In the genomic region with DNA sequence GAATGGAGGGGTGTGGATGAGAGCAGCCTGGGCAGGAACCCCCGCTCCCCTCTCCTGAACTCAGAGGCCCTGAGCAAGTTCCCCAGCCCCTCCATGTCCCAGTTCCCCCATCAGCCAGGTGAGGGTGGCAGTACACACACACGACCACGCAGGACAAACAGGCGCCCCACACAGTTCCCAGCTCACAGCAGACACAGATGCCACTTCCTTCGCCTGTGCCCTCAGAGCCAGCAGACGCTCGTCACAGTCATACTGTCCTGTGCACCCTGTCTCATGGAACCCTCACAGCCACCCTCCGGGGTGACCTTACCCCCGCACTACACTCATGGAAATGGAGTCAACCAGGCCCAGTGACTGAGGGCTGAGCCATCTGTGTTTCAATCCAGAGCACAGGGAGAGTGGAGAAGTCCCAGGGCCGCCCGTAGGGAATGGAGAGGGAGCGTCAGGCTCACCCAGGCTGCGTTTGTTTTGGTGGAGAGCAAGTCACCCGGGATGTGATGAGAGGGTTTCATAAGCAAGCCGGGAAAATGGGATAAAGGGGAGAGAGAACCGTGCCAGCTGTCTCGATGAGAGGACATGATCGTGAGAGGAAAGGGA, we compare ENCODE assay signal across 12 cellular contexts. TPM values are rescaled to one million over a fixed set of nuclear protein-coding genes. Genes with fewer than 3 reads are reported as not detected.
DNase-seq lines count a peak whose midpoint lies in the region; ATAC-seq and TF ChIP-seq lines count a peak whose summit lies in the region.
"Had no signal": no experiment of that assay in that cellular context is flagged by ENCODE, and none has a peak within 500 bp of the region (broad histone marks: within the 10 kb centered on the region; RNA-seq: fewer than 3 reads in every experiment).

No MANE protein-coding gene starts in this region.

- no peak overlapping the region for H3K9ac ChIP-seq in trophoblast cell (ENCODE audit: low read length)

- no peak overlapping the region for H3K14ac ChIP-seq in trophoblast cell (ENCODE audit: low read length)

- peak; percentile 40 for ATAC-seq in left ventricle myocardium superior

- no peak overlapping the region for H2BK120ac ChIP-seq in trophoblast cell (ENCODE audit: insufficient read depth, low read length, poor library complexity)

- intact Hi-C loops in left ventricle myocardium superior (cut with micrococcal nuclease): no loop called here

- H3K27ac Mint-ChIP-seq in activated CD4-positive, alpha-beta memory T cell treated with anti-CD3 and anti-CD28 coated beads, Interleukin-2, amount 10 ng/mL, durations not matched to agents 7 days and 5 days: peak overlapping the region; percentile 31
- H3K27ac Mint-ChIP-seq in osteocyte (ENCODE audit: unreplicated experiment): peak overlapping the region; percentile 72
- H3K27ac Mint-ChIP-seq: T-helper 2 cell treated with Interferon-gamma antibody and Interleukin-4, amounts not matched to agents 5 μg/mL and 100 μg/mL, for 36 hours had no signal

- H2BK12ac ChIP-seq in trophoblast cell (ENCODE audit: low read length): no peak overlapping the region

- H3K4me3 ChIP-seq in H7 (ENCODE audit: insufficient read depth, low read depth, low read length) (no peak overlapping the region), trophoblast cell (ENCODE audit: low read depth, low read length) (no peak overlapping the region)
- H3K4me3 ChIP-seq: MG63, PC-9 had no signal

- peaks cover 0 to 2% of the 10 kb centered on the region in 2 experiments for H3K4me1 ChIP-seq in trophoblast cell (ENCODE audit: control insufficient read depth in 1 of 2, insufficient read depth in 2 of 2, low read length in 2 of 2)

- no peak overlapping the region for H3K4ac ChIP-seq in trophoblast cell (ENCODE audit: low read depth, low read length)

- CTCF ChIA-PET in activated CD4-positive, alpha-beta memory T cell treated with anti-CD3 and anti-CD28 coated beads, Interleukin-2, amount 10 ng/mL, durations not matched to agents 7 days and 5 days (lab: Charles Lee): no interaction called here

- H3K27me3 ChIP-seq in H7 (ENCODE audit: control insufficient read depth, insufficient read depth, low read length) (no peaks in the 10 kb centered on the region), trophoblast cell (ENCODE audit: insufficient read depth, low read length) (no peaks in the 10 kb centered on the region)
- H3K27me3 ChIP-seq: MG63 had no signal

- H2AK5ac ChIP-seq in trophoblast cell (ENCODE audit: low read length): no peak overlapping the region

- no peak overlapping the region for H2BK5ac ChIP-seq in trophoblast cell (ENCODE audit: low read depth, low read length, poor library complexity)

- H4K8ac ChIP-seq in trophoblast cell (ENCODE audit: low read depth, low read length): no peak overlapping the region

- H3K23ac ChIP-seq in trophoblast cell (ENCODE audit: low read length): no peak overlapping the region

- H3K36me3 Mint-ChIP-seq in activated CD4-positive, alpha-beta memory T cell treated with anti-CD3 and anti-CD28 coated beads, Interleukin-2, amount 10 ng/mL, durations not matched to agents 7 days and 5 days (ENCODE audit: low read depth): peaks cover 62% of the 10 kb centered on the region
- peaks cover 30% of the 10 kb centered on the region for H3K36me3 Mint-ChIP-seq in osteocyte (ENCODE audit: unreplicated experiment)

- H3K18ac ChIP-seq in trophoblast cell (ENCODE audit: low read length): no peak overlapping the region

- no peak overlapping the region for H2AFZ ChIP-seq in trophoblast cell (ENCODE audit: insufficient read depth, low read length, poor library complexity)
- H2AFZ ChIP-seq: PC-9 had no signal

- H3K36me3 ChIP-seq in H7 (replicated peaks; ENCODE audit: control insufficient read depth, insufficient read depth, low read length) (peaks cover 2% of the 10 kb centered on the region; the same call in 1 of the 2 replicates), trophoblast cell (ENCODE audit: control insufficient read depth in 1 of 2, insufficient read depth in 2 of 2, low read length in 2 of 2) (peaks cover 11 to 26% of the 10 kb centered on the region in 2 experiments)
- H3K36me3 ChIP-seq: MG63 had no signal

- H3K4me2 ChIP-seq in trophoblast cell (ENCODE audit: low read length): no peak overlapping the region
- H3K4me2 ChIP-seq: PC-9 had no signal

- no peak overlapping the region for H3K27ac ChIP-seq in trophoblast cell (ENCODE audit: low read depth, low read length)
- H3K27ac ChIP-seq: PC-9 had no signal

- DNase-seq in H7 (peak; percentile 49), left ventricle myocardium superior (no peak), osteocyte (ENCODE audit: extremely low spot score, unreplicated experiment) (no peak), NCI-H1417 (lab: John Stamatoyannopoulos, UW) (no peak), trophoblast cell (no peak), NOMO-1 treated with dmso at 0.1 percent for 144 hours (lab: John Stamatoyannopoulos, UW; ENCODE audit: unreplicated experiment) (no peak), Ammon's horn (ENCODE audit: low spot score) (no peak)
- DNase-seq in activated CD4-positive, alpha-beta memory T cell treated with anti-CD3 and anti-CD28 coated beads, Interleukin-2, amount 10 ng/mL, durations not matched to agents 7 days and 5 days: no peak
- DNase-seq: MG63; PC-9; stimulated activated CD4-positive, alpha-beta T cell treated with anti-CD3 and anti-CD28 coated beads, Interleukin-4, amount 100 ng/mL, for 1 hour had no signal

- TF ChIP-seq CTCF in osteocyte (IDR thresholded peaks at IDR 0.05): no peak

- no peaks in the 10 kb centered on the region for H3K9me3 Mint-ChIP-seq in activated CD4-positive, alpha-beta memory T cell treated with anti-CD3 and anti-CD28 coated beads, Interleukin-2, amount 10 ng/mL, durations not matched to agents 7 days and 5 days
- no peaks in the 10 kb centered on the region for H3K9me3 Mint-ChIP-seq in osteocyte (ENCODE audit: unreplicated experiment)
- H3K9me3 Mint-ChIP-seq: T-helper 2 cell treated with Interferon-gamma antibody and Interleukin-4, amounts not matched to agents 5 μg/mL and 100 μg/mL, for 36 hours had no signal

- WGBS in trophoblast cell (ENCODE audit: extremely low coverage, insufficient coverage, insufficient read length): no CpG with 5 or more reads among the region's 18 CpGs

- H3K4me1 Mint-ChIP-seq in activated CD4-positive, alpha-beta memory T cell treated with anti-CD3 and anti-CD28 coated beads, Interleukin-2, amount 10 ng/mL, durations not matched to agents 7 days and 5 days: no peaks in the 10 kb centered on the region
- peaks cover 27% of the 10 kb centered on the region for H3K4me1 Mint-ChIP-seq in osteocyte (ENCODE audit: unreplicated experiment)

- H4K12ac ChIP-seq in trophoblast cell (ENCODE audit: low read depth, low read length): no peak overlapping the region

- no peaks in the 10 kb centered on the region for H3K79me2 ChIP-seq in trophoblast cell (ENCODE audit: control insufficient read depth, insufficient read depth, low read length, poor library complexity)

- no peak overlapping the region for H3K4me3 Mint-ChIP-seq in activated CD4-positive, alpha-beta memory T cell treated with anti-CD3 and anti-CD28 coated beads, Interleukin-2, amount 10 ng/mL, durations not matched to agents 7 days and 5 days
- H3K4me3 Mint-ChIP-seq in osteocyte (ENCODE audit: unreplicated experiment): no peak overlapping the region
- H3K4me3 Mint-ChIP-seq: T-helper 2 cell treated with Interferon-gamma antibody and Interleukin-4, amounts not matched to agents 5 μg/mL and 100 μg/mL, for 36 hours had no signal

- POLR2A ChIA-PET in activated CD4-positive, alpha-beta memory T cell treated with anti-CD3 and anti-CD28 coated beads, Interleukin-2, amount 10 ng/mL, durations not matched to agents 7 days and 5 days (lab: Charles Lee): interaction anchor here (1.0 kb wide), 1 partner anchor 32 kb away, joined by 3 read pairs; no protein-coding TSS in a partner anchor

- no peaks in the 10 kb centered on the region for H3K79me1 ChIP-seq in trophoblast cell (ENCODE audit: low read length)

- no peak overlapping the region for H4K91ac ChIP-seq in trophoblast cell (ENCODE audit: low read depth, low read length)

- peaks cover 3% of the 10 kb centered on the region for H3K9me3 ChIP-seq in trophoblast cell (ENCODE audit: insufficient read depth, low read depth, low read length)
- H3K9me3 ChIP-seq: MG63 had no signal

- no peaks in the 10 kb centered on the region for H3K27me3 Mint-ChIP-seq in activated CD4-positive, alpha-beta memory T cell treated with anti-CD3 and anti-CD28 coated beads, Interleukin-2, amount 10 ng/mL, durations not matched to agents 7 days and 5 days
- no peaks in the 10 kb centered on the region for H3K27me3 Mint-ChIP-seq in osteocyte (ENCODE audit: unreplicated experiment)

RNA-seq across cellular contexts. Expression of a gene that starts 47.5 kb away (rescaled TPM):
- total RNA-seq in H7 (2014; rRNA removed; shearing (Covaris generic)): 210 and 226 TPM in 2 replicates
- total RNA-seq in activated CD4-positive, alpha-beta memory T cell treated with anti-CD3 and anti-CD28 coated beads, Interleukin-2, amount 10 ng/mL, durations not matched to agents 7 days and 5 days: 100 to 1,000 TPM; 223 to 241 TPM
- total RNA-seq in left ventricle myocardium superior (387 TPM), osteocyte (821 and 886 TPM in 2 replicates)
- 105 and 109 TPM in 2 replicates for polyA plus RNA-seq in trophoblast cell (2013)
